21 cellular contexts compared by ENCODE assay signal in genomic region chr7:138738114-138738513, GRCh38. TPM values are rescaled to one million over a fixed set of nuclear protein-coding genes. Genes with fewer than 3 reads are reported as not detected.
A peak's percentile ranks its signal among the peaks of the same experiment; 100 is the strongest.
DNase-seq lines count a peak whose midpoint lies in the region; ATAC-seq, FAIRE-seq and TF ChIP-seq lines count a peak whose summit lies in the region.
"Had no signal": no experiment of that assay in that cellular context is flagged by ENCODE, and none has a peak within 500 bp of the region (broad histone marks: within the 10 kb centered on the region; RNA-seq: fewer than 3 reads in every experiment).

No MANE protein-coding gene starts in this region.

- in situ Hi-C loops in mammary epithelial cell (cut with MboI; ENCODE audit: low sequenced_read_pairs in 2 of 2), result loop anchor here (10.0 to 25.0 kb wide), 4 partner anchors 573 to 826 kb away; partner anchors contain the start of gene CREB3L2 (in 1 of the 2)

- H4K20me1 ChIP-seq in mammary epithelial cell (ENCODE audit: insufficient read depth, low read length), result no peaks in the 10 kb centered on the region
- no peaks in the 10 kb centered on the region for H4K20me1 ChIP-seq in H1 (replicated peaks in 1 of 2; ENCODE audit: control insufficient read depth in 1 of 2, insufficient read depth in 2 of 2, low read length in 2 of 2)
- H4K20me1 ChIP-seq in smooth muscle cell (ENCODE audit: low read depth), result no peaks in the 10 kb centered on the region

- ATAC-seq in GM21528 (IDR thresholded peaks at IDR 0.05; ENCODE audit: low FRiP score, unreplicated experiment) (no peak), heart left ventricle (no peak)

- H3K23me2 ChIP-seq in H1 (ENCODE audit: low read depth, low read length), result no peaks in the 10 kb centered on the region

- no peak overlapping the region for H3K56ac ChIP-seq in H1 (replicated peaks; ENCODE audit: insufficient read length, low read depth, low read length)

- no peaks in the 10 kb centered on the region for H3K36me3 Mint-ChIP-seq in neural crest cell (ENCODE audit: low read depth)
- H3K36me3 Mint-ChIP-seq: CD4-positive, CD25-positive, alpha-beta regulatory T cell had no signal

- 42% methylated on average over 3 of the region's 3 CpGs for WGBS in mammary epithelial cell (ENCODE audit: low coverage, missing lambda C conversion rate)
- 89% methylated on average over 3 of the region's 3 CpGs; no CpG with 5 or more reads in 1 of the 2 experiments for WGBS in H1 (ENCODE audit: extremely low coverage in 1 of 2, insufficient coverage in 1 of 2, insufficient read length in 1 of 2, insufficient replicate concordance in 2 of 2, low coverage in 1 of 2, low lambda C conversion rate in 2 of 2, missing lambda C conversion rate in 1 of 2), 2 experiments
- 45% methylated on average over 3 of the region's 3 CpGs for WGBS in smooth muscle cell (ENCODE audit: low lambda C conversion rate)
- WGBS in spleen, 5 donors, result 56 to 90% (median 70%) methylated on average over 3 of the region's 3 CpGs
- 67 to 83% (median 74%) methylated on average over 3 of the region's 3 CpGs for WGBS in heart left ventricle, 4 donors

- H2AK5ac ChIP-seq in H1 (ENCODE audit: low read depth, low read length), result no peak overlapping the region

- no peaks in the 10 kb centered on the region for H3K79me1 ChIP-seq in H1 (ENCODE audit: low read depth, low read length)

- H3K27me3 ChIP-seq in mammary epithelial cell (ENCODE audit: insufficient read depth, low read length), result no peaks in the 10 kb centered on the region
- H3K27me3 ChIP-seq in breast epithelium, result no peaks in the 10 kb centered on the region
- H3K27me3 ChIP-seq in H1 (replicated peaks in 1 of 4; ENCODE audit: control insufficient read depth in 3 of 4, extremely low read depth in 1 of 4, insufficient read depth in 3 of 4, low read length in 3 of 4), result no peaks in the 10 kb centered on the region
- H3K27me3 ChIP-seq in smooth muscle cell (ENCODE audit: low read depth), result no peaks in the 10 kb centered on the region
- no peaks in the 10 kb centered on the region for H3K27me3 ChIP-seq in spleen (replicated peaks in 1 of 7)
- no peaks in the 10 kb centered on the region for H3K27me3 ChIP-seq in heart left ventricle
- H3K27me3 ChIP-seq: testis had no signal

- no peak overlapping the region for H2BK12ac ChIP-seq in H1 (ENCODE audit: low read depth, low read length)

- H3K4me3 ChIP-seq in mammary epithelial cell (replicated peaks in 1 of 3; ENCODE audit: insufficient read depth in 1 of 3, low read depth in 2 of 3, low read length in 3 of 3) (no peak overlapping the region), breast epithelium (no peak overlapping the region), H1 (ENCODE audit: extremely low read depth in 1 of 4, insufficient read depth in 2 of 4, low read depth in 3 of 4, low read length in 4 of 4) (no peak overlapping the region), smooth muscle cell (peak overlapping the region; percentile 27), spleen (no peak overlapping the region), heart left ventricle (no peak overlapping the region)
- H3K4me3 ChIP-seq: SK-N-MC, testis had no signal

- DNase-seq in mammary epithelial cell, result no peak
- no peak for DNase-seq in breast epithelium (ENCODE audit: low spot score in 2 of 2)
- no peak for DNase-seq in H1 (ENCODE audit: low read depth in 1 of 2, low spot score in 2 of 2)
- no peak for DNase-seq in neural crest cell (ENCODE audit: low read depth, low spot score)
- DNase-seq in smooth muscle cell (lab: John Stamatoyannopoulos, UW; ENCODE audit: unreplicated experiment), result no peak
- no peak for DNase-seq in spleen
- no peak for DNase-seq in heart left ventricle
- DNase-seq: 8988T had no signal

- H3K4me1 Mint-ChIP-seq in neural crest cell, result peaks cover 12% of the 10 kb centered on the region
- H3K4me1 Mint-ChIP-seq: activated B cell treated with CpG ODN at 0.5 μM for 24 hours, memory B cell had no signal

- H2AFZ ChIP-seq in mammary epithelial cell (ENCODE audit: low read depth, low read length) (peak overlapping the region; percentile 69), H1 (ENCODE audit: low read length) (peak overlapping the region; percentile 59; the same call in 1 of the 2 replicates), smooth muscle cell (ENCODE audit: low read depth) (peak overlapping the region; percentile 55)

- no peaks in the 10 kb centered on the region for H3K36me3 ChIP-seq in mammary epithelial cell (ENCODE audit: insufficient read depth, low read length)
- H3K36me3 ChIP-seq in breast epithelium, result no peaks in the 10 kb centered on the region
- H3K36me3 ChIP-seq in H1 (ENCODE audit: control insufficient read depth in 2 of 4, insufficient read depth in 4 of 4, low read length in 3 of 4), result no peaks in the 10 kb centered on the region
- no peaks in the 10 kb centered on the region for H3K36me3 ChIP-seq in smooth muscle cell (ENCODE audit: low read depth)
- H3K36me3 ChIP-seq in spleen, result no peaks in the 10 kb centered on the region
- no peaks in the 10 kb centered on the region for H3K36me3 ChIP-seq in heart left ventricle

- no peak overlapping the region for H3K14ac ChIP-seq in H1 (ENCODE audit: insufficient read length)

- TF ChIP-seq EP300 in H1 (IDR thresholded peaks at IDR 0.05; ENCODE audit: borderline replicate concordance in 1 of 2, low read depth in 2 of 2, low read length in 2 of 2), result no peak

- H3K27ac ChIP-seq in mammary epithelial cell (ENCODE audit: insufficient read depth, low read depth, low read length), result no peak overlapping the region
- no peak overlapping the region for H3K27ac ChIP-seq in breast epithelium
- no peak overlapping the region for H3K27ac ChIP-seq in H1 (ENCODE audit: low read depth, low read length)
- no peak overlapping the region for H3K27ac ChIP-seq in smooth muscle cell (ENCODE audit: low read depth)
- H3K27ac ChIP-seq in spleen, result no peak overlapping the region
- no peak overlapping the region for H3K27ac ChIP-seq in heart left ventricle
- H3K27ac ChIP-seq: SK-N-MC, testis had no signal

- H3K27me3 Mint-ChIP-seq in neural crest cell (ENCODE audit: low read depth), result no peaks in the 10 kb centered on the region
- H3K27me3 Mint-ChIP-seq: activated T-cell treated with anti-CD3 and anti-CD28 coated beads, Interleukin-2, amount 50 U/mL, for 24 hours; CD4-positive, CD25-positive, alpha-beta regulatory T cell; stimulated activated naive CD8-positive, alpha-beta T cell treated with anti-CD3 and anti-CD28 coated beads, Interleukin-15, Interleukin-2, amounts not matched to agents 100 ng/mL and 50 ng/mL, for 24 hours had no signal

- no TSS peak for BruUV-seq in mammary epithelial cell (replicated peaks; lab: Mats Ljungman, UMichigan)

- H2BK20ac ChIP-seq in H1 (ENCODE audit: low read length), result peak overlapping the region; percentile 2; the same call in 1 of the 2 replicates

- no peaks in the 10 kb centered on the region for H3K9me3 ChIP-seq in mammary epithelial cell (replicated peaks; ENCODE audit: insufficient read depth, low read length)
- no peaks in the 10 kb centered on the region for H3K9me3 ChIP-seq in breast epithelium
- H3K9me3 ChIP-seq in H1 (ENCODE audit: insufficient read depth in 2 of 2, low read depth in 1 of 2, low read length in 1 of 2), result peaks cover 0 to 4% of the 10 kb centered on the region in 2 experiments; a peak in 1 of 4 replicates
- H3K9me3 ChIP-seq in smooth muscle cell (replicated peaks; ENCODE audit: low read depth), result no peaks in the 10 kb centered on the region
- H3K9me3 ChIP-seq in spleen, result peaks cover 0 to 6% (median 0%) of the 10 kb centered on the region in 8 donors
- no peaks in the 10 kb centered on the region for H3K9me3 ChIP-seq in heart left ventricle
- H3K9me3 ChIP-seq: testis had no signal

- H3K4me1 ChIP-seq in mammary epithelial cell (ENCODE audit: insufficient read depth, low read length) (peaks cover 16% of the 10 kb centered on the region), breast epithelium (no peaks in the 10 kb centered on the region), H1 (replicated peaks in 1 of 4; ENCODE audit: control insufficient read depth in 3 of 4, insufficient read depth in 4 of 4, low read length in 3 of 4) (peaks cover 0 to 5% (median 0%) of the 10 kb centered on the region in 4 experiments; a peak in 2 of 7 replicates), smooth muscle cell (ENCODE audit: low read depth) (no peaks in the 10 kb centered on the region), spleen (peaks cover 0 to 5% (median 0%) of the 10 kb centered on the region in 6 donors), heart left ventricle (no peaks in the 10 kb centered on the region)
- H3K4me1 ChIP-seq: testis had no signal

- H2BK5ac ChIP-seq in H1 (ENCODE audit: low read depth, low read length), result no peak overlapping the region

- no peak overlapping the region for H2BK15ac ChIP-seq in H1 (ENCODE audit: low read length)

- H2BK120ac ChIP-seq in H1 (replicated peaks; ENCODE audit: low read depth, low read length), result peak overlapping the region; percentile 35

- no peak overlapping the region for H3K9ac ChIP-seq in mammary epithelial cell (ENCODE audit: insufficient read depth, low read length)
- H3K9ac ChIP-seq in H1 (replicated peaks in 1 of 4; ENCODE audit: extremely low read depth in 1 of 4, low read depth in 3 of 4, low read length in 3 of 4), result no peak overlapping the region
- no peak overlapping the region for H3K9ac ChIP-seq in smooth muscle cell (ENCODE audit: low read depth)

- peak overlapping the region; percentile 64 for H3K27ac Mint-ChIP-seq in neural crest cell (ENCODE audit: unreplicated experiment)
- H3K27ac Mint-ChIP-seq: activated B cell treated with CpG ODN at 0.5 μM for 24 hours; activated T-cell treated with anti-CD3 and anti-CD28 coated beads, Interleukin-2, amount 50 U/mL, for 24 hours; memory B cell; stimulated activated naive CD8-positive, alpha-beta T cell treated with anti-CD3 and anti-CD28 coated beads, Interleukin-15, Interleukin-2, amounts not matched to agents 100 ng/mL and 50 ng/mL, for 24 hours had no signal

- intact Hi-C loops in mammary epithelial cell (cut with micrococcal nuclease) (loop anchor here (1.0 kb wide), 5 partner anchors 277 to 835 kb away; no protein-coding TSS in a partner anchor), breast epithelium (cut with DNase I; ENCODE audit: low total_unique reads) (no loop called here), spleen (cut with DNase I; ENCODE audit: low total_unique reads) (loop anchor here (5.0 to 10.0 kb wide), 3 partner anchors 283 to 736 kb away; partner anchors contain the start of gene CREB3L2), heart left ventricle (cut with DNase I) (loop anchor here in 9 of 10 donors (1.0 to 10.0 kb wide), 11 partner anchors 276 to 843 kb away; partner anchors contain the start of genes TRIM24 (in 2 of the 9) and CREB3L2 (in 1 of the 9))

- no peak overlapping the region for H4K8ac ChIP-seq in H1 (ENCODE audit: extremely low read depth, insufficient read depth, low read length)

- no peak for TF ChIP-seq RAD21 in H1 (IDR thresholded peaks at IDR 0.05 in 1 of 2, conservative IDR thresholded peaks at IDR 0.05 in 1 of 2; ENCODE audit: low read depth in 2 of 2, low read length in 2 of 2)

- FAIRE-seq in H1 (lab: Jason Lieb, UNC), result no peak

- no peak overlapping the region for H3K4me3 Mint-ChIP-seq in neural crest cell
- H3K4me3 Mint-ChIP-seq: activated B cell treated with CpG ODN at 0.5 μM for 24 hours; activated T-cell treated with anti-CD3 and anti-CD28 coated beads, Interleukin-2, amount 50 U/mL, for 24 hours; CD4-positive, CD25-positive, alpha-beta regulatory T cell; memory B cell; stimulated activated naive CD8-positive, alpha-beta T cell treated with anti-CD3 and anti-CD28 coated beads, Interleukin-15, Interleukin-2, amounts not matched to agents 100 ng/mL and 50 ng/mL, for 24 hours had no signal

- CTCF ChIA-PET in mammary epithelial cell (lab: Charles Lee; ENCODE audit: low non-redundant PET), result interaction anchor here (1.6 kb wide), 1 partner anchor 577 kb away, joined by 28 read pairs; no protein-coding TSS in a partner anchor
- CTCF ChIA-PET in H1 (lab: Charles Lee; ENCODE audit: partially characterized antibody), result interaction anchor here (0.7 to 3.4 kb wide), 32 partner anchors 9 to 834 kb away, joined by 3 to 20 read pairs (median 5); no protein-coding TSS in a partner anchor

- POLR2A ChIA-PET in H1 (lab: Charles Lee; ENCODE audit: partially characterized antibody), result no interaction called here

- H3K23ac ChIP-seq in H1 (ENCODE audit: insufficient read length), result no peak overlapping the region

- TF ChIP-seq CTCF in mammary epithelial cell (conservative IDR thresholded peaks at IDR 0.05 in 1 of 2, IDR thresholded peaks at IDR 0.05 in 1 of 2; ENCODE audit: extremely low read depth in 1 of 2, insufficient read depth in 1 of 2, low read depth in 1 of 2, low read length in 2 of 2), result no peak
- no peak for TF ChIP-seq CTCF in breast epithelium (IDR thresholded peaks at IDR 0.05)
- TF ChIP-seq CTCF in H1 (IDR thresholded peaks at IDR 0.05; ENCODE audit: control extremely low read depth in 1 of 3, insufficient read depth in 1 of 3, low read depth in 1 of 3, low read length in 3 of 3), result no peak
- TF ChIP-seq CTCF in neural crest cell (conservative IDR thresholded peaks at IDR 0.05), result no peak
- TF ChIP-seq CTCF in smooth muscle cell (IDR thresholded peaks at IDR 0.05; ENCODE audit: borderline replicate concordance, insufficient read depth, poor library complexity, severe bottlenecking), result no peak
- TF ChIP-seq CTCF in spleen (IDR thresholded peaks at IDR 0.05 in 8 of 11, conservative IDR thresholded peaks at IDR 0.05 in 3 of 11), result no peak
- no peak for TF ChIP-seq CTCF in heart left ventricle (IDR thresholded peaks at IDR 0.05)

- H4K5ac ChIP-seq in H1 (ENCODE audit: insufficient read length, low read depth, low read length), result no peak overlapping the region

- no peaks in the 10 kb centered on the region for H3K9me3 Mint-ChIP-seq in neural crest cell
- H3K9me3 Mint-ChIP-seq: activated T-cell treated with anti-CD3 and anti-CD28 coated beads, Interleukin-2, amount 50 U/mL, for 24 hours; CD4-positive, CD25-positive, alpha-beta regulatory T cell; memory B cell; stimulated activated naive CD8-positive, alpha-beta T cell treated with anti-CD3 and anti-CD28 coated beads, Interleukin-15, Interleukin-2, amounts not matched to agents 100 ng/mL and 50 ng/mL, for 24 hours had no signal

- H3K79me2 ChIP-seq in mammary epithelial cell (ENCODE audit: insufficient read depth, low read length) (no peaks in the 10 kb centered on the region), H1 (ENCODE audit: control insufficient read depth in 1 of 2, insufficient read depth in 2 of 2, low read length in 2 of 2) (no peaks in the 10 kb centered on the region), smooth muscle cell (ENCODE audit: low read depth) (no peaks in the 10 kb centered on the region)

- dilution Hi-C loops in mammary epithelial cell (cut with HindIII; ENCODE audit: low sequenced_read_pairs), result no loop called here

- no peak overlapping the region for H4K91ac ChIP-seq in H1 (replicated peaks; ENCODE audit: insufficient read length, low read length)

- no peak overlapping the region for H3K18ac ChIP-seq in H1 (ENCODE audit: extremely low read depth, low read length)

- H3F3A ChIP-seq in smooth muscle cell (ENCODE audit: low read depth), result no peaks in the 10 kb centered on the region

- TF ChIP-seq POLR2A in breast epithelium (IDR thresholded peaks at IDR 0.05), result no peak
- no peak for TF ChIP-seq POLR2A in H1 (IDR thresholded peaks at IDR 0.05; ENCODE audit: control extremely low read depth in 1 of 2, low read depth in 2 of 2, low read length in 2 of 2)
- TF ChIP-seq POLR2A in spleen (IDR thresholded peaks at IDR 0.05), result no peak
- TF ChIP-seq POLR2A in heart left ventricle (IDR thresholded peaks at IDR 0.05), result no peak

- no peak overlapping the region for H3K4ac ChIP-seq in H1 (replicated peaks; ENCODE audit: insufficient read length, low read depth, low read length)

- no peak overlapping the region for H3K4me2 ChIP-seq in mammary epithelial cell (ENCODE audit: insufficient read depth, low read depth, low read length)
- no peak overlapping the region for H3K4me2 ChIP-seq in H1 (ENCODE audit: insufficient read depth in 1 of 2, low read depth in 2 of 2, low read length in 2 of 2)
- H3K4me2 ChIP-seq in smooth muscle cell, result peak overlapping the region; percentile 75

RNA-seq across cellular contexts. Expression of gene SVOPL, which starts 37.0 kb away (rescaled TPM):
- total RNA-seq in mammary epithelial cell (under 1 TPM in 1 of 2 donors, not detected in 1; under 0.01 TPM), breast epithelium (under 1 TPM in 2 of 3 donors, not detected in 1; 0.15 to 0.33 TPM), neural crest cell (not detected in 2 replicates), smooth muscle cell (0.31 TPM in 1 of 2 replicates, not detected in the other), spleen (under 1 TPM in 1 of 7 donors, not detected in 6; 0.97 TPM), heart left ventricle (under 1 TPM in 1 of 9 donors, not detected in 8; 0.15 TPM)
- polyA plus RNA-seq in mammary epithelial cell (not detected), H1 (2011; rRNA removed) (1.4 and 2.2 TPM in 2 replicates), smooth muscle cell (0.96 TPM in 1 of 2 replicates, not detected in the other), spleen (under 1 TPM in 2 of 3 donors, not detected in 1; 0.13 to 0.17 TPM), heart left ventricle (not detected)
- not detected for polyA minus RNA-seq in mammary epithelial cell
- 1.1 TPM in 2 replicates for total RNA-seq in H1 (2021; fragmentation: NEBNext Ultra II Directional; extraction: Animal tissue kit (Norgen Biotek cat#: 25700))
- 1.9 TPM for polyA plus RNA-seq in H1 (2011; cell fraction: cytosol; rRNA removed)
- 2.0 TPM for polyA plus RNA-seq in H1 (2011; cell fraction: nucleus; rRNA removed)
- 1.0 to 1.4 TPM (median 1.1 TPM) in 4 replicates for polyA plus RNA-seq in H1 (2012, experiment 1 of 2)
- polyA plus RNA-seq in H1 (2012, experiment 2 of 2), result 0.50 TPM
- 2.3 TPM for polyA plus RNA-seq in H1 (2013, experiment 1 of 2)
- polyA plus RNA-seq in H1 (2013, experiment 2 of 2), result 1.5 TPM
- polyA minus RNA-seq in H1 (2011; rRNA and poly(A)+ RNA removed), result 1.5 and 1.8 TPM in 2 replicates
- polyA minus RNA-seq in H1 (2011; cell fraction: cytosol; rRNA and poly(A)+ RNA removed), result 1.5 TPM
- 1.5 TPM for polyA minus RNA-seq in H1 (2011; cell fraction: nucleus; rRNA and poly(A)+ RNA removed)
- total RNA-seq: activated B cell treated with CpG ODN at 0.5 μM for 24 hours; CD4-positive, CD25-positive, alpha-beta regulatory T cell; endothelial cell of umbilical vein; IMR-90; T-helper 1 cell treated with Interleukin-12 subunit alpha and Interleukin-12 subunit beta and Interleukin-4 antibody, amounts not matched to agents 30 ng/mL and 1 ng/mL, for 36 hours had no signal
- polyA plus RNA-seq: endothelial cell of umbilical vein, IMR-90 had no signal

RNA-seq across cellular contexts. Expression of gene TMEM213, which starts 59.7 kb away (rescaled TPM):
- total RNA-seq in mammary epithelial cell (not detected), breast epithelium (1 to 10 TPM in 1 of 3 donors, under 1 TPM in 1, not detected in 1; 0.88 to 2.3 TPM), neural crest cell (not detected in 2 replicates), smooth muscle cell (not detected in 2 replicates), spleen (not detected), heart left ventricle (not detected)
- polyA plus RNA-seq in mammary epithelial cell (not detected), H1 (2011; rRNA removed) (0.21 and 0.38 TPM in 2 replicates), smooth muscle cell (not detected in 2 replicates), spleen (under 1 TPM in 1 of 3 donors, not detected in 2; 0.05 TPM), heart left ventricle (not detected)
- polyA minus RNA-seq in mammary epithelial cell, result not detected
- total RNA-seq in H1 (2021; fragmentation: NEBNext Ultra II Directional; extraction: Animal tissue kit (Norgen Biotek cat#: 25700)), result 0.67 TPM in 1 of 2 replicates, not detected in the other
- 0.27 TPM for polyA plus RNA-seq in H1 (2011; cell fraction: cytosol; rRNA removed)
- 0.36 TPM for polyA plus RNA-seq in H1 (2011; cell fraction: nucleus; rRNA removed)
- 0.11 to 0.19 TPM (median 0.13 TPM) in 4 replicates for polyA plus RNA-seq in H1 (2012, experiment 1 of 2)
- polyA plus RNA-seq in H1 (2012, experiment 2 of 2), result 0.20 TPM
- 0.16 TPM for polyA plus RNA-seq in H1 (2013, experiment 1 of 2)
- polyA plus RNA-seq in H1 (2013, experiment 2 of 2), result 0.20 TPM
- polyA minus RNA-seq in H1 (2011; rRNA and poly(A)+ RNA removed), result 0.19 and 0.66 TPM in 2 replicates
- not detected for polyA minus RNA-seq in H1 (2011; cell fraction: cytosol; rRNA and poly(A)+ RNA removed)
- 1.1 TPM for polyA minus RNA-seq in H1 (2011; cell fraction: nucleus; rRNA and poly(A)+ RNA removed)
- total RNA-seq: activated B cell treated with CpG ODN at 0.5 μM for 24 hours; CD4-positive, CD25-positive, alpha-beta regulatory T cell; endothelial cell of umbilical vein; frontal cortex; IMR-90; urinary bladder had no signal
- polyA plus RNA-seq: endothelial cell of umbilical vein, IMR-90, urinary bladder had no signal

RNA-seq across cellular contexts. Expression of gene ATP6V0A4, which starts 59.9 kb away (rescaled TPM):
- 1 to 10 TPM in 1 of 2 donors, under 1 TPM in 1; 0.28 to 3.2 TPM for total RNA-seq in mammary epithelial cell
- 0.93 TPM for polyA plus RNA-seq in mammary epithelial cell
- 5.4 TPM for polyA minus RNA-seq in mammary epithelial cell
- 1 to 10 TPM in 2 of 3 donors, not detected in 1; 2.6 to 4.7 TPM for total RNA-seq in breast epithelium
- total RNA-seq in H1 (2021; fragmentation: NEBNext Ultra II Directional; extraction: Animal tissue kit (Norgen Biotek cat#: 25700)), result 0.47 and 0.78 TPM in 2 replicates
- polyA plus RNA-seq in H1 (2011; rRNA removed), result 1.2 and 1.6 TPM in 2 replicates
- polyA plus RNA-seq in H1 (2011; cell fraction: cytosol; rRNA removed), result 1.1 TPM
- polyA plus RNA-seq in H1 (2011; cell fraction: nucleus; rRNA removed), result 1.00 TPM
- polyA plus RNA-seq in H1 (2012, experiment 1 of 2), result 0.86 to 1.0 TPM (median 0.92 TPM) in 4 replicates
- 0.13 TPM for polyA plus RNA-seq in H1 (2012, experiment 2 of 2)
- 1.4 TPM for polyA plus RNA-seq in H1 (2013, experiment 1 of 2)
- 1.3 TPM for polyA plus RNA-seq in H1 (2013, experiment 2 of 2)
- 1.6 and 2.2 TPM in 2 replicates for polyA minus RNA-seq in H1 (2011; rRNA and poly(A)+ RNA removed)
- polyA minus RNA-seq in H1 (2011; cell fraction: cytosol; rRNA and poly(A)+ RNA removed), result 0.44 TPM
- polyA minus RNA-seq in H1 (2011; cell fraction: nucleus; rRNA and poly(A)+ RNA removed), result 1.7 TPM
- total RNA-seq in neural crest cell, result not detected in 2 replicates
- 0.40 TPM in 1 of 2 replicates, not detected in the other for total RNA-seq in smooth muscle cell
- not detected in 2 replicates for polyA plus RNA-seq in smooth muscle cell
- not detected for total RNA-seq in spleen
- polyA plus RNA-seq in spleen, result not detected
- not detected for total RNA-seq in heart left ventricle
- not detected for polyA plus RNA-seq in heart left ventricle
- total RNA-seq: activated B cell treated with CpG ODN at 0.5 μM for 24 hours; CD4-positive, CD25-positive, alpha-beta regulatory T cell had no signal
- polyA plus RNA-seq: CD4-positive, CD25-positive, alpha-beta regulatory T cell; urinary bladder had no signal
